ENCODE assay signal across 9 cellular contexts in genomic region chr10:74431816-74432215, GRCh38.
"Had no signal": no experiment of that assay in that cellular context is flagged by ENCODE, and none has a peak within 500 bp of the region (broad histone marks: within the 10 kb centered on the region; RNA-seq: fewer than 3 reads in every experiment).

No MANE protein-coding gene starts in this region.

- H3K9ac ChIP-seq: GM23248 had no signal

- H2AFZ ChIP-seq: GM23248, GM23338 had no signal

- H3K9me3 ChIP-seq: HAP-1 had no signal

- ATAC-seq: GM23338, HCT116 had no signal

- H3K36me3 ChIP-seq: HAP-1 had no signal

- H3K4me3 ChIP-seq: GM23248, GM23338, HAP-1 had no signal

- H3K4me2 ChIP-seq: GM23338 had no signal

- DNase-seq: GM23248, GOT3, H7, H9, HCEC 1CT, HFFc6 had no signal
